Comparison of ENCODE assay signal across 14 cellular contexts in genomic region chr13:98496966-98497365, GRCh38.
A peak's percentile ranks its signal among the peaks of the same experiment; 100 is the strongest.
DNase-seq lines count a peak whose midpoint lies in the region; ATAC-seq and TF ChIP-seq lines count a peak whose summit lies in the region.
"Had no signal": no experiment of that assay in that cellular context is flagged by ENCODE, and none has a peak within 500 bp of the region (broad histone marks: within the 10 kb centered on the region; RNA-seq: fewer than 3 reads in every experiment).

No MANE protein-coding gene starts in this region.

- H3K9me3 ChIP-seq in right cardiac atrium (ENCODE audit: control insufficient read depth, low read length) (no peaks in the 10 kb centered on the region), esophagus muscularis mucosa (no peaks in the 10 kb centered on the region), prostate gland (no peaks in the 10 kb centered on the region)

- H3K4me3 ChIP-seq in right cardiac atrium (ENCODE audit: low read length) (no peak overlapping the region), esophagus muscularis mucosa (no peak overlapping the region), prostate gland (no peak overlapping the region)

- H3K27me3 ChIP-seq in right cardiac atrium (ENCODE audit: control insufficient read depth, insufficient read depth): no peaks in the 10 kb centered on the region
- H3K27me3 ChIP-seq in esophagus muscularis mucosa: no peaks in the 10 kb centered on the region
- H3K27me3 ChIP-seq in prostate gland (replicated peaks; ENCODE audit: insufficient read depth): no peaks in the 10 kb centered on the region

- peaks cover 15% of the 10 kb centered on the region for H3K4me1 ChIP-seq in right cardiac atrium (ENCODE audit: control insufficient read depth, insufficient read depth, low read length)
- H3K4me1 ChIP-seq in esophagus muscularis mucosa: peaks cover 31 to 87% (median 76%) of the 10 kb centered on the region in 4 donors
- peaks cover 15% of the 10 kb centered on the region for H3K4me1 ChIP-seq in prostate gland (replicated peaks)

- TF ChIP-seq CTCF in esophagus muscularis mucosa (IDR thresholded peaks at IDR 0.05): no peak
- TF ChIP-seq CTCF in prostate gland (IDR thresholded peaks at IDR 0.05): no peak

- H3K27ac ChIP-seq in right cardiac atrium (ENCODE audit: low read length) (peak overlapping the region; percentile 21), esophagus muscularis mucosa (replicated peaks in 1 of 4) (peak overlapping the region; percentile 68 to 79 (median 72)), prostate gland (peak overlapping the region; percentile 70 to 75)

- no peak for DNase-seq in right cardiac atrium
- DNase-seq in left ventricle myocardium superior: no peak
- no peak for DNase-seq in esophagus muscularis mucosa (ENCODE audit: extremely low spot score)
- DNase-seq in prostate gland (ENCODE audit: low spot score): no peak
- DNase-seq in inferior parietal cortex (ENCODE audit: extremely low spot score): no peak
- DNase-seq: activated B cell treated with CpG ODN at 0.5 μM for 24 hours; activated T-cell treated with anti-CD3 and anti-CD28 coated beads, Interleukin-2, amount 50 U/mL, for 4 hours; DND-41; H7; MM.1S had no signal

- TF ChIP-seq POLR2A in esophagus muscularis mucosa (IDR thresholded peaks at IDR 0.05; ENCODE audit: low read depth) (no peak), prostate gland (IDR thresholded peaks at IDR 0.05) (no peak)

- 90% methylated on average over 8 of the region's 8 CpGs for WGBS in right cardiac atrium
- 89% methylated on average over 8 of the region's 8 CpGs for WGBS in esophagus muscularis mucosa
- 47% methylated on average over 8 of the region's 8 CpGs for WGBS in prostate gland

- ATAC-seq in right cardiac atrium (peak in 1 of 2 donors; percentile 24), left ventricle myocardium superior (no peak), HG02588 (IDR thresholded peaks at IDR 0.05; ENCODE audit: unreplicated experiment) (no peak), GM19351 (IDR thresholded peaks at IDR 0.05; ENCODE audit: unreplicated experiment) (no peak), GM18867 (IDR thresholded peaks at IDR 0.05; ENCODE audit: unreplicated experiment) (no peak)
- ATAC-seq: activated T-cell treated with anti-CD3 and anti-CD28 coated beads, Interleukin-2, amount 50 U/mL, for 4 hours; SK-N-SH treated with all-trans-retinoic acid at 6 μM for 48 hours had no signal

- intact Hi-C loops in right cardiac atrium (cut with DNase I): no loop called here
- intact Hi-C loops in left ventricle myocardium superior (cut with micrococcal nuclease): no loop called here
- intact Hi-C loops in esophagus muscularis mucosa (cut with DNase I): loop anchor here (5.0 kb wide), 1 partner anchor 80 kb away; the partner anchor contains the start of gene STK24
- intact Hi-C loops in prostate gland (cut with DNase I): loop anchor here (5.0 kb wide), 2 partner anchors 45 to 80 kb away; partner anchors contain the start of gene STK24

- H3K36me3 ChIP-seq in esophagus muscularis mucosa: peaks cover 0 to 8% (median 0%) of the 10 kb centered on the region in 4 donors
- no peaks in the 10 kb centered on the region for H3K36me3 ChIP-seq in prostate gland

- no peak for TF ChIP-seq EP300 in esophagus muscularis mucosa (IDR thresholded peaks at IDR 0.05)

Comparison
In these comparisons a context has a peak if more than half of its experiments do, and no peak if none do; other contexts are left out.
1. H3K27ac ChIP-seq: peak in every context shown above with its lines; median percentile 72 in esophagus muscularis mucosa; 72 in prostate gland; 21 in right cardiac atrium.
2. intact Hi-C loops: an anchor here in esophagus muscularis mucosa (5.0 kb wide) and prostate gland (5.0 kb wide); none called in right cardiac atrium and left ventricle myocardium superior.